2 cellular contexts compared by ENCODE assay signal in the genomic region with DNA sequence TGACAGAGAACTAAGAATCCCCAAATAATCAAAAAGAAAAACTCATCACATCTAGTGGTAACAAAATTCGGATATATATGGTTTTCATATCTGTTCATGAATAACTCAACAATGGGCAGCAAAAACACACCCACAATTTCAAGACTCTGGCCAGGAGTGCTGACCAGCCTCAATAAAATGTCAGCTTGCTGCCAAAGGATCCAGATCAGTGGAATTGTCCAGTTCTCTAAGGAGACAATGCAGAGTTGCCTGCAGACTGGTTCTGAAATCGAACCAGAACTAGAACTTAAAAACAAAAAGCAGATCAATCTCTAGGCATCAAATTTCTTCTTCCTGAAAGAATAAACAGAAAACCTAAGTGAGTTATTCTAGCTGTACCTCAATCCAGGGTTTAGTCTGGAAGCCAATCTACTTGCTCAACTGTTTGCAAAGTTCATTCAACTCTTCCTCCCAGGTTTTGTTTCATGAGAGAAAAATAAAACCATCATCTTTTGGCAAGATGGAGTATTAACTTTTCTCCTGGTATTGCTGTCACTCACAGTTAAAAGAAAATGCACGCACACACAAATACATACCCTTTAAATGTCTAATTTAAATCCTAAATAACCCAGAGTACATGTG.
TF ChIP-seq lines count a peak whose summit lies in the region.

No MANE protein-coding gene starts in this region.

TF ChIP-seq in HepG2, 621 proteins besides CTCF, POLR2A, EP300 and RAD21 (continued from another document):
- TF ChIP-seq HINFP (CRISPR knock-in tag; IDR thresholded peaks at IDR 0.05; ENCODE audit: low read depth) (no peak), FOXJ3 (CRISPR knock-in tag; IDR thresholded peaks at IDR 0.05; ENCODE audit: borderline replicate concordance) (0 out of 2 replicates have a peak, but pooled peaks have one; percentile 33)

TF ChIP-seq in WTC11, 78 proteins besides CTCF, POLR2A, EP300 and RAD21 (continued from another document):
- TF ChIP-seq FOXP4 (CRISPR knock-in tag; IDR thresholded peaks at IDR 0.05), result no peak
- TF ChIP-seq TEAD4 (CRISPR knock-in tag; IDR thresholded peaks at IDR 0.05), result no peak
- no peak for TF ChIP-seq MXD4 (CRISPR knock-in tag; IDR thresholded peaks at IDR 0.05; ENCODE audit: borderline replicate concordance)
- no peak for TF ChIP-seq ZNF263 (CRISPR knock-in tag; IDR thresholded peaks at IDR 0.05; ENCODE audit: low read depth)
- no peak for TF ChIP-seq FOXP1 (CRISPR knock-in tag; IDR thresholded peaks at IDR 0.05; ENCODE audit: borderline replicate concordance)
- no peak for TF ChIP-seq ZNF425 (CRISPR knock-in tag; conservative IDR thresholded peaks at IDR 0.05)
